Comparison of ENCODE assay signal across 11 cellular contexts in the genomic region with DNA sequence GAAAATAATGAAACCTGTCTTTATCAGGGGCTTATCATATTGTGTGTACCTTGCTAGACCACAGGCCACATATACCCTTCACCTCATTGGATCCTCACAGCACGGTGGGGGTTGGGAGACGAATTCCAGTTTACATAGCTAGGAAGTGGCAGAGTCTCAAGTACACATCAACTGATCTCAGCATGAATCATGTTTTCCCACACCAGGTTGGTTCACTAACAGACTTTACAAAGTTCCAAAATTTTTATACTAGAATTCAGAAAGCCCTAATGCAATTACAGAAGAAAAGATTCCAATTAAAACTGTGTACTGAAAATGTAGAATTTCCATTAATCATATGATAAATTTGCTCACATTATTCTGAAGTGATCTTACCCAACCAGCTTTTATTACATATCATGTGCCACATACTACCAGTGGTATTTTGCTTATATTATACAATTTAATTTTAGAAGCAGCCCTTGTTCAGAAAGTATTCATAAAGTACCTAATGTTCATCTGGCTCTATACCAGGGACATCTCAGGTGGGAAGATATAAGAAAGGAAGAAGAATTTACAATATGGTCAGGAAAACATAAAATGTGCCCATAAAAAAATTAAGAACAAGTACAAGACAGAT.
A peak's percentile ranks its signal among the peaks of the same experiment; 100 is the strongest.
DNase-seq lines count a peak whose midpoint lies in the region; ATAC-seq and TF ChIP-seq lines count a peak whose summit lies in the region.
"Had no signal": no experiment of that assay in that cellular context is flagged by ENCODE, and none has a peak within 500 bp of the region (broad histone marks: within the 10 kb centered on the region; RNA-seq: fewer than 3 reads in every experiment).

No MANE protein-coding gene starts in this region.

- H3K4me1 ChIP-seq in endodermal cell (ENCODE audit: control insufficient read depth, insufficient read depth, low read length) = peaks cover 2% of the 10 kb centered on the region

- no peak for ATAC-seq in GM21786 (IDR thresholded peaks at IDR 0.05; ENCODE audit: unreplicated experiment)

- no peak overlapping the region for H3K27ac Mint-ChIP-seq in endodermal cell

- H3K36me3 ChIP-seq in endodermal cell (ENCODE audit: control insufficient read depth, insufficient read depth, low read length) = no peaks in the 10 kb centered on the region

- no peak overlapping the region for H3K9ac ChIP-seq in endodermal cell (ENCODE audit: extremely low read depth, low read length, poor library complexity, severe bottlenecking)

- TF ChIP-seq CTCF in endodermal cell (conservative IDR thresholded peaks at IDR 0.05) = no peak

- no peak overlapping the region for H3K4me3 ChIP-seq in endodermal cell (ENCODE audit: low read length)

- H3K27me3 Mint-ChIP-seq in endodermal cell (ENCODE audit: insufficient read depth) = no peaks in the 10 kb centered on the region

- peak; percentile 78 for DNase-seq in HT1080 (ENCODE audit: low read depth)
- DNase-seq in amniotic epithelial cell (ENCODE audit: low read depth) = peak; percentile 79
- DNase-seq in glomerular visceral epithelial cell (ENCODE audit: extremely low spot score) = peak; percentile 61
- DNase-seq in stromal cell of bone marrow (ENCODE audit: low read depth) = peak; percentile 41
- DNase-seq in NOMO-1 (lab: John Stamatoyannopoulos, UW; ENCODE audit: unreplicated experiment in 2 of 2) = no peak
- no peak for DNase-seq in endodermal cell
- DNase-seq: activated T-cell treated with anti-CD3 and anti-CD28 coated beads, Interleukin-2, amount 50 U/mL, for 48 hours; DMS79 treated with DMSO at 0.1 percent for 48 hours; SHP77; stimulated activated CD4-positive, alpha-beta T cell treated with anti-CD3 and anti-CD28 coated beads, Interleukin-4, amount 100 ng/mL, for 24 hours had no signal

- H3K4me1 Mint-ChIP-seq in endodermal cell = peaks cover 19% of the 10 kb centered on the region

- WGBS in endodermal cell (ENCODE audit: insufficient coverage in 1 of 2, insufficient read length in 1 of 2), 2 experiments = 82% methylated on average over 2 of the region's 2 CpGs; no CpG with 5 or more reads in 1 of the 2 experiments

- no peaks in the 10 kb centered on the region for H3K27me3 ChIP-seq in endodermal cell (ENCODE audit: control insufficient read depth, insufficient read depth, low read length, poor library complexity, severe bottlenecking)

- H3K4me3 Mint-ChIP-seq in endodermal cell = no peak overlapping the region

- no peaks in the 10 kb centered on the region for H3K9me3 ChIP-seq in endodermal cell (ENCODE audit: control insufficient read depth, low read length)

- H3K36me3 Mint-ChIP-seq in endodermal cell (ENCODE audit: low read depth) = peaks cover 7% of the 10 kb centered on the region

- H3K27ac ChIP-seq in endodermal cell (ENCODE audit: low read depth, low read length) = no peak overlapping the region

- peaks cover 1% of the 10 kb centered on the region for H3K9me3 Mint-ChIP-seq in endodermal cell

Comparison
In these comparisons a context has a peak if more than half of its experiments do, and no peak if none do; other contexts are left out.
1. DNase-seq: peak in HT1080 (single experiment), amniotic epithelial cell (single experiment), glomerular visceral epithelial cell (single experiment) and stromal cell of bone marrow (single experiment); none in NOMO-1 (0 of 2) and endodermal cell (single experiment).